8 cellular contexts compared by ENCODE assay signal in the genomic region with DNA sequence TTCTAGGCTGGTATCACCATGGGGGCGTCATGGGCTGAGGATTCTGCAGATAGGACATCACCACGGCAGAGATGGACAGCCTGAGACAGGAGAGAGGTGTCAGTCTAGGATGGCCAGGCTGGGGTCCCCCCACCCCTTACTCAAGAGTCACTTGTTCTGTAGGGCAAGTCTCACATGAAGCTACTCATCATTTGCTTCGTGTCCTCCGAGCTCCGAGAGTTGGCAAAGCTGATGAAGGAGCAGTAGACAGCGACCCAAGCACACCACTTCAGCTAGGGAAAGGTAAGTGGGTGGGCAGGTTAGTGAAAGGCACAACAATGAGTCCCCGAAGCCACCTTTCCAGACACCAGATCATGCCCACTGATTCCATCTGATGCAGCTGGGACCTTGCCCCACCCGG. TPM values are rescaled to one million over a fixed set of nuclear protein-coding genes. Genes with fewer than 3 reads are reported as not detected.
A peak's percentile ranks its signal among the peaks of the same experiment; 100 is the strongest.
DNase-seq lines count a peak whose midpoint lies in the region; ATAC-seq and TF ChIP-seq lines count a peak whose summit lies in the region.

No MANE protein-coding gene starts in this region.

- no peaks in the 10 kb centered on the region for H4K20me1 ChIP-seq in mammary epithelial cell (ENCODE audit: insufficient read depth, low read length)

- ATAC-seq in left cardiac atrium (no peak), mucosa of descending colon (no peak)

- H2AFZ ChIP-seq in mammary epithelial cell (ENCODE audit: low read depth, low read length) = peak overlapping the region; percentile 94

- no peak for TF ChIP-seq POLR2A in vagina (IDR thresholded peaks at IDR 0.05)

- peak overlapping the region; percentile 90 for H3K9ac ChIP-seq in mammary epithelial cell (ENCODE audit: insufficient read depth, low read length)

- 35% methylated on average over 7 of the region's 8 CpGs for WGBS in mammary epithelial cell (ENCODE audit: low coverage, missing lambda C conversion rate)

- TF ChIP-seq CTCF in right atrium auricular region (IDR thresholded peaks at IDR 0.05) (no peak), mammary epithelial cell (conservative IDR thresholded peaks at IDR 0.05 in 1 of 2, IDR thresholded peaks at IDR 0.05 in 1 of 2; ENCODE audit: extremely low read depth in 1 of 2, insufficient read depth in 1 of 2, low read depth in 1 of 2, low read length in 2 of 2) (no peak), mucosa of descending colon (IDR thresholded peaks at IDR 0.05) (no peak), vagina (IDR thresholded peaks at IDR 0.05) (no peak)

- dilution Hi-C loops in mammary epithelial cell (cut with HindIII; ENCODE audit: low sequenced_read_pairs) = no loop called here

- H3K9me3 ChIP-seq in right atrium auricular region (no peaks in the 10 kb centered on the region), mammary epithelial cell (replicated peaks; ENCODE audit: insufficient read depth, low read length) (no peaks in the 10 kb centered on the region), mucosa of descending colon (no peaks in the 10 kb centered on the region), vagina (no peaks in the 10 kb centered on the region)

- peak overlapping the region in 1 of 2 donors; percentile 97 for H3K27ac ChIP-seq in right atrium auricular region
- H3K27ac ChIP-seq in mammary epithelial cell (ENCODE audit: insufficient read depth, low read depth, low read length) = peak overlapping the region; percentile 96
- peak overlapping the region; percentile 96 for H3K27ac ChIP-seq in vagina

- H3K4me2 ChIP-seq in mammary epithelial cell (ENCODE audit: insufficient read depth, low read depth, low read length) = peak overlapping the region; percentile 81

- H3K36me3 ChIP-seq in right atrium auricular region = peaks cover 8% of the 10 kb centered on the region
- no peaks in the 10 kb centered on the region for H3K36me3 ChIP-seq in mammary epithelial cell (ENCODE audit: insufficient read depth, low read length)
- no peaks in the 10 kb centered on the region for H3K36me3 ChIP-seq in mucosa of descending colon (ENCODE audit: low read depth)
- peaks cover 0 to 15% of the 10 kb centered on the region in 2 donors for H3K36me3 ChIP-seq in vagina

- CTCF ChIA-PET in mammary epithelial cell (lab: Charles Lee; ENCODE audit: low non-redundant PET) = interaction anchor here (0.5 kb wide), 1 partner anchor 100 kb away, joined by 3 read pairs; no protein-coding TSS in a partner anchor

- no peak for DNase-seq in right atrium auricular region (ENCODE audit: low spot score)
- DNase-seq in left cardiac atrium = no peak
- DNase-seq in mammary epithelial cell = no peak
- no peak for DNase-seq in mucosa of descending colon
- DNase-seq in vagina (ENCODE audit: extremely low spot score in 2 of 2) = no peak
- no peak for DNase-seq in activated CD4-positive, CD25-positive, alpha-beta regulatory T cell (lab: John Stamatoyannopoulos, UW)
- DNase-seq in inferior parietal cortex (ENCODE audit: extremely low spot score) = no peak
- no peak for DNase-seq in stimulated activated CD8-positive, alpha-beta memory T cell treated with anti-CD3 and anti-CD28 coated beads, Interleukin-4, amount 100 ng/mL, for 48 hours

- H3K79me2 ChIP-seq in mammary epithelial cell (ENCODE audit: insufficient read depth, low read length) = peaks cover 53% of the 10 kb centered on the region

- H3K27me3 ChIP-seq in right atrium auricular region (no peaks in the 10 kb centered on the region), mammary epithelial cell (ENCODE audit: insufficient read depth, low read length) (no peaks in the 10 kb centered on the region), vagina (no peaks in the 10 kb centered on the region)

- intact Hi-C loops in left cardiac atrium (cut with DNase I) (loop anchor here in 1 of 2 donors (10.0 kb wide), 1 partner anchor 104 kb away; no protein-coding TSS in a partner anchor), mammary epithelial cell (cut with micrococcal nuclease) (loop anchor here (5.0 kb wide), 1 partner anchor 56 kb away; the partner anchor contains the start of genes ZNF490 and ZNF791), mucosa of descending colon (cut with DNase I, micrococcal nuclease) (no loop called here), vagina (cut with DNase I) (loop anchor here (10.0 kb wide), 1 partner anchor 54 kb away; the partner anchor contains the start of genes ZNF490 and ZNF791)

- H3K4me1 ChIP-seq in right atrium auricular region = peaks cover 0 to 41% of the 10 kb centered on the region in 2 donors
- H3K4me1 ChIP-seq in mammary epithelial cell (ENCODE audit: insufficient read depth, low read length) = peaks cover 34% of the 10 kb centered on the region
- peaks cover 33% of the 10 kb centered on the region for H3K4me1 ChIP-seq in mucosa of descending colon (ENCODE audit: low read depth)
- peaks cover 49% of the 10 kb centered on the region for H3K4me1 ChIP-seq in vagina

- no TSS peak for BruUV-seq in mammary epithelial cell (replicated peaks; lab: Mats Ljungman, UMichigan)

- H3K4me3 ChIP-seq in right atrium auricular region (peak overlapping the region; percentile 86 to 93), mammary epithelial cell (replicated peaks in 1 of 3; ENCODE audit: insufficient read depth in 1 of 3, low read depth in 2 of 3, low read length in 3 of 3) (peak overlapping the region; percentile 69 to 87 (median 86)), mucosa of descending colon (peak overlapping the region; percentile 77), vagina (peak overlapping the region; percentile 77 to 83)

- in situ Hi-C loops in mammary epithelial cell (cut with MboI; ENCODE audit: low sequenced_read_pairs in 2 of 2) = no loop called here

RNA-seq across cellular contexts. Expression of gene WDR83, which starts 1.7 kb away (rescaled TPM):
- 10 to 100 TPM; 10.1 to 11.6 TPM for total RNA-seq in right atrium auricular region
- 1 to 10 TPM; 7.8 to 8.0 TPM for total RNA-seq in left cardiac atrium
- total RNA-seq in mammary epithelial cell = 1 to 10 TPM; 6.7 to 8.1 TPM
- 8.2 TPM for polyA plus RNA-seq in mammary epithelial cell
- 6.0 TPM for polyA minus RNA-seq in mammary epithelial cell
- 10 to 100 TPM in 1 of 3 donors, 1 to 10 TPM in 2; 6.4 to 13.4 (median 7.4) TPM for total RNA-seq in mucosa of descending colon
- 8.3 TPM for total RNA-seq in vagina

RNA-seq across cellular contexts. Expression of gene MAN2B1, which starts 1.8 kb away (rescaled TPM):
- total RNA-seq in right atrium auricular region (10 to 100 TPM; 33.7 to 35.5 TPM), left cardiac atrium (10 to 100 TPM; 42.1 to 55.8 TPM), mammary epithelial cell (10 to 100 TPM; 36.3 to 57.2 TPM), mucosa of descending colon (100 to 1,000 TPM in 1 of 3 donors, 10 to 100 TPM in 2; 92.7 to 104 (median 96.6) TPM), vagina (49.1 TPM)
- 28.3 TPM for polyA plus RNA-seq in mammary epithelial cell
- 60.4 TPM for polyA minus RNA-seq in mammary epithelial cell

RNA-seq across cellular contexts. Expression of gene DHPS, which starts 13.3 kb away (rescaled TPM):
- total RNA-seq in right atrium auricular region (10 to 100 TPM; 59.8 to 60.1 TPM), left cardiac atrium (10 to 100 TPM; 38.4 to 51.9 TPM), mammary epithelial cell (10 to 100 TPM; 46.5 to 73.8 TPM), mucosa of descending colon (10 to 100 TPM; 71.4 to 91.4 (median 88.9) TPM), vagina (119 TPM)
- polyA plus RNA-seq in mammary epithelial cell = 69.0 TPM
- polyA minus RNA-seq in mammary epithelial cell = 86.4 TPM

RNA-seq across cellular contexts. Expression of gene GNG14, which starts 19.5 kb away (rescaled TPM):
- total RNA-seq in right atrium auricular region (not detected), left cardiac atrium (not detected), mammary epithelial cell (not detected), mucosa of descending colon (not detected), vagina (not detected)
- polyA plus RNA-seq in mammary epithelial cell = not detected
- not detected for polyA minus RNA-seq in mammary epithelial cell

RNA-seq across cellular contexts. Expression of gene FBXW9, which starts 28.1 kb away (rescaled TPM):
- total RNA-seq in right atrium auricular region = 1 to 10 TPM; 1.8 TPM
- 1 to 10 TPM; 1.4 to 2.3 TPM for total RNA-seq in left cardiac atrium
- 10 to 100 TPM; 13.7 to 14.8 TPM for total RNA-seq in mammary epithelial cell
- polyA plus RNA-seq in mammary epithelial cell = 14.4 TPM
- polyA minus RNA-seq in mammary epithelial cell = 6.5 TPM
- 1 to 10 TPM; 6.0 to 8.9 (median 7.8) TPM for total RNA-seq in mucosa of descending colon
- 5.6 TPM for total RNA-seq in vagina

Comparison
In these comparisons a context has a peak if more than half of its experiments do, and no peak if none do; other contexts are left out.
1. intact Hi-C loops: an anchor here in mammary epithelial cell (5.0 kb wide) and vagina (10.0 kb wide); none called in mucosa of descending colon.